ENCODE assay signal across 10 cellular contexts in genomic region chr1:66351474-66351873, GRCh38.
DNase-seq lines count a peak whose midpoint lies in the region; ATAC-seq, FAIRE-seq and TF ChIP-seq lines count a peak whose summit lies in the region.
"Had no signal": no experiment of that assay in that cellular context is flagged by ENCODE, and none has a peak within 500 bp of the region (broad histone marks: within the 10 kb centered on the region; RNA-seq: fewer than 3 reads in every experiment).

No MANE protein-coding gene starts in this region.

- H3K9ac ChIP-seq in Karpas-422 (ENCODE audit: low read length), result no peak overlapping the region

- DNase-seq in A549 (ENCODE audit: low read depth in 1 of 2, low spot score in 1 of 2) (no peak), Karpas-422 (no peak), fibroblast of pulmonary artery (ENCODE audit: low read depth) (peak; percentile 66), hypothalamus (lab: John Stamatoyannopoulos, UW) (no peak), sigmoid colon (no peak)
- DNase-seq in activated effector memory CD4-positive, alpha-beta T cell treated with anti-CD3 and anti-CD28 coated beads, Interleukin-2, amount 50 U/mL, for 16 hours, result no peak
- DNase-seq: NCI-H446 treated with DMSO at 0.1 percent for 48 hours; stimulated activated CD4-positive, alpha-beta T cell treated with anti-CD3 and anti-CD28 coated beads, Interleukin-2, amount 100 ng/mL, for 48 hours had no signal

- H3K79me2 ChIP-seq in Karpas-422 (ENCODE audit: low read length), result no peaks in the 10 kb centered on the region

- no peaks in the 10 kb centered on the region for H3K9me2 ChIP-seq in Karpas-422 (replicated peaks; ENCODE audit: insufficient read depth, low read length)

- ATAC-seq in A549 (peak in 1 of 2 experiments; percentile 8; a peak in 3 of 6 replicates), GM21390 (IDR thresholded peaks at IDR 0.05; ENCODE audit: unreplicated experiment) (peak; percentile 44), GM18517 (IDR thresholded peaks at IDR 0.05; ENCODE audit: unreplicated experiment) (no peak)

- no peak for TF ChIP-seq RAD21 in A549 (conservative IDR thresholded peaks at IDR 0.05 in 1 of 2, IDR thresholded peaks at IDR 0.05 in 1 of 2)

- no peak overlapping the region for H3K4me3 ChIP-seq in A549
- H3K4me3 ChIP-seq in Karpas-422 (ENCODE audit: low read length), result no peak overlapping the region
- no peak overlapping the region for H3K4me3 ChIP-seq in fibroblast of pulmonary artery (replicated peaks; ENCODE audit: low read depth, low read length)
- H3K4me3 ChIP-seq in sigmoid colon, result no peak overlapping the region

- H3K9me3 ChIP-seq in A549 (no peaks in the 10 kb centered on the region), Karpas-422 (ENCODE audit: low read length) (no peaks in the 10 kb centered on the region), sigmoid colon (no peaks in the 10 kb centered on the region)

- POLR2A ChIA-PET in A549 (lab: Yijun Ruan, JAX), result interaction anchor here (1.1 kb wide), 1 partner anchor 19 kb away, joined by 3 read pairs; no protein-coding TSS in a partner anchor

- no peak for TF ChIP-seq POLR2A in A549 (IDR thresholded peaks at IDR 0.05; ENCODE audit: low read length)
- TF ChIP-seq POLR2A in sigmoid colon (IDR thresholded peaks at IDR 0.05), result no peak

- no peaks in the 10 kb centered on the region for H4K20me1 ChIP-seq in Karpas-422 (ENCODE audit: insufficient read depth, low read depth, low read length)

- TF ChIP-seq EP300 in A549 (IDR thresholded peaks at IDR 0.05) (no peak), sigmoid colon (IDR thresholded peaks at IDR 0.05) (no peak)

- no peak for FAIRE-seq in A549 (lab: Jason Lieb, UNC)

- CTCF ChIA-PET in A549 (lab: Yijun Ruan, JAX), result interaction anchor here (0.9 to 2.3 kb wide), 5 partner anchors 12 to 109 kb away, joined by 3 to 8 read pairs (median 4); no protein-coding TSS in a partner anchor

- H3K27me3 ChIP-seq in Karpas-422 (ENCODE audit: low read length) (no peaks in the 10 kb centered on the region), sigmoid colon (no peaks in the 10 kb centered on the region)

- H3K4me1 ChIP-seq in A549 (peaks cover 97% of the 10 kb centered on the region), Karpas-422 (ENCODE audit: low read length) (peaks cover 82% of the 10 kb centered on the region), sigmoid colon (peaks cover 0 to 45% (median 37%) of the 10 kb centered on the region in 4 donors)

- no peaks in the 10 kb centered on the region for H3K36me3 ChIP-seq in Karpas-422 (ENCODE audit: insufficient read depth, low read length)
- H3K36me3 ChIP-seq in sigmoid colon, result no peaks in the 10 kb centered on the region

- TF ChIP-seq CTCF in A549 (IDR thresholded peaks at IDR 0.05) (no peak), fibroblast of pulmonary artery (IDR thresholded peaks at IDR 0.05; ENCODE audit: low read length, missing control alignments) (no peak), sigmoid colon (IDR thresholded peaks at IDR 0.05) (no peak)

- intact Hi-C loops in sigmoid colon (cut with DNase I), result no loop called here

- H2AFZ ChIP-seq in Karpas-422 (ENCODE audit: low read length), result no peak overlapping the region

- H3K27ac ChIP-seq in A549 (peak overlapping the region; percentile 73 to 80), Karpas-422 (ENCODE audit: low read length) (peak overlapping the region; percentile 82; the same call in 1 of the 2 replicates), sigmoid colon (peak overlapping the region in 1 of 4 donors; percentile 67)

- H3K4me2 ChIP-seq in A549, result peak overlapping the region; percentile 75
- peak overlapping the region; percentile 66 for H3K4me2 ChIP-seq in Karpas-422 (ENCODE audit: low read depth, low read length, poor library complexity, severe bottlenecking)

TF ChIP-seq in A549, 52 proteins besides CTCF, POLR2A, EP300 and RAD21:
- no peak for TF ChIP-seq HOXB5 (CRISPR knock-in tag; IDR thresholded peaks at IDR 0.05)
- TF ChIP-seq JUNB (IDR thresholded peaks at IDR 0.05), result no peak
- TF ChIP-seq MYC (IDR thresholded peaks at IDR 0.05; ENCODE audit: borderline replicate concordance, low read length), result no peak
- TF ChIP-seq ZFP36 (IDR thresholded peaks at IDR 0.05; ENCODE audit: borderline replicate concordance, partially characterized antibody), result no peak
- no peak for TF ChIP-seq CEBPB (IDR thresholded peaks at IDR 0.05)
- TF ChIP-seq CBX8 (IDR thresholded peaks at IDR 0.05), result no peak
- TF ChIP-seq NR3C1 (IDR thresholded peaks at IDR 0.05), result no peak
- TF ChIP-seq NFE2L2 (conservative IDR thresholded peaks at IDR 0.05; ENCODE audit: low read length), result no peak
- TF ChIP-seq ZC3H11A (IDR thresholded peaks at IDR 0.05), result no peak
- TF ChIP-seq CHD4 (IDR thresholded peaks at IDR 0.05; ENCODE audit: borderline replicate concordance), result no peak
- TF ChIP-seq PHF8 (IDR thresholded peaks at IDR 0.05; ENCODE audit: borderline replicate concordance, low read depth), result no peak
